In the genomic region with DNA sequence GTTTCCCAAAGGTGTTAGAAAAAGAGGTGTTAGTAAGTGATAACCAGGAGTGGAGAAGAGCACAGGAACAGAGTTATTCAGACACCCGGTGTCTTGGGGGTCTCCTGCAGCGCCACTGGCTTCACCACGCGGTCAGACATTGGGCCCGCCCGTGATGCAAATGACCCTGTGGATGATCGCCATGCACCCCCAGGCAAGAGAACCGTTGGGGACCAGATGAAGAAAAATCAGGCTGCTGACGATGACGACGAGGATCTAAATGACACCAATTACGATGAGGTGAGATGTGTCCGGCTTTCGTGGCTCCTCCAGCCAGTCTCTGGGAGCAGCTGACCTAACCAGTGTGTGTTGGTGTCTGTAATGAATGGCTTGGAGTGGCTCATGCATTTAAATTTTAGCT, we compare ENCODE assay signal across 16 cellular contexts. TPM values are rescaled to one million over a fixed set of nuclear protein-coding genes. Genes with fewer than 3 reads are reported as not detected.
DNase-seq lines count a peak whose midpoint lies in the region; ATAC-seq and TF ChIP-seq lines count a peak whose summit lies in the region.
"Had no signal": no experiment of that assay in that cellular context is flagged by ENCODE, and none has a peak within 500 bp of the region (broad histone marks: within the 10 kb centered on the region; RNA-seq: fewer than 3 reads in every experiment).

No MANE protein-coding gene starts in this region.

- no peak for DNase-seq in activated CD4-positive, alpha-beta T cell treated with anti-CD3 and anti-CD28 coated beads, Interleukin-2, amount 10 ng/mL, durations not matched to agents 7 days and 5 days
- no peak for DNase-seq in activated CD4-positive, alpha-beta T cell treated with anti-CD3 and anti-CD28 coated beads for 4 hours
- no peak for DNase-seq in HCT116 (ENCODE audit: low read depth, low spot score)
- no peak for DNase-seq in activated naive CD8-positive, alpha-beta T cell treated with anti-CD3 and anti-CD28 coated beads, Interleukin-2, amount 50 U/mL, for 24 hours
- no peak for DNase-seq in DMS53 (lab: John Stamatoyannopoulos, UW)
- no peak for DNase-seq in RKO (ENCODE audit: low spot score)
- DNase-seq: central memory CD4-positive, alpha-beta T cell; foreskin keratinocyte; HCEC 1CT; lower lobe of right lung; NCI-H1694; NCI-H526; Peyer's patch; stomach had no signal

- no peaks in the 10 kb centered on the region for H3K27me3 Mint-ChIP-seq in activated CD4-positive, alpha-beta T cell treated with anti-CD3 and anti-CD28 coated beads, Interleukin-2, amount 10 ng/mL, durations not matched to agents 7 days and 5 days
- no peaks in the 10 kb centered on the region for H3K27me3 Mint-ChIP-seq in activated naive CD8-positive, alpha-beta T cell treated with anti-CD3 and anti-CD28 coated beads, Interleukin-2, amount 50 U/mL, for 24 hours

- POLR2A ChIA-PET in activated CD4-positive, alpha-beta T cell treated with anti-CD3 and anti-CD28 coated beads, Interleukin-2, amount 10 ng/mL, durations not matched to agents 7 days and 5 days (lab: Charles Lee) = no interaction called here
- POLR2A ChIA-PET in HCT116 (lab: Charles Lee) = no interaction called here

- no peaks in the 10 kb centered on the region for H3K9me3 ChIP-seq in HCT116 (ENCODE audit: control insufficient read depth in 1 of 2, insufficient read depth in 1 of 2, low read depth in 1 of 2, low read length in 2 of 2)
- H3K9me3 ChIP-seq in neural cell (ENCODE audit: low read length) = no peaks in the 10 kb centered on the region
- H3K9me3 ChIP-seq: lower lobe of right lung, Peyer's patch, stomach had no signal

- no peak for TF ChIP-seq RAD21 in HCT116 (IDR thresholded peaks at IDR 0.05; ENCODE audit: low read depth)
- no peak for TF ChIP-seq RAD21 in neural cell (conservative IDR thresholded peaks at IDR 0.05)

- no peak overlapping the region for H3K9ac ChIP-seq in HCT116 (ENCODE audit: low read length)
- no peak overlapping the region for H3K9ac ChIP-seq in neural cell (ENCODE audit: low read length)

- no peak overlapping the region for H3K27ac Mint-ChIP-seq in activated CD4-positive, alpha-beta T cell treated with anti-CD3 and anti-CD28 coated beads, Interleukin-2, amount 10 ng/mL, durations not matched to agents 7 days and 5 days
- H3K27ac Mint-ChIP-seq in activated naive CD8-positive, alpha-beta T cell treated with anti-CD3 and anti-CD28 coated beads, Interleukin-2, amount 50 U/mL, for 24 hours = peak overlapping the region; percentile 67

- H3K4me3 Mint-ChIP-seq in activated CD4-positive, alpha-beta T cell treated with anti-CD3 and anti-CD28 coated beads, Interleukin-2, amount 10 ng/mL, durations not matched to agents 7 days and 5 days = peak overlapping the region; percentile 51
- peak overlapping the region; percentile 57 for H3K4me3 Mint-ChIP-seq in activated naive CD8-positive, alpha-beta T cell treated with anti-CD3 and anti-CD28 coated beads, Interleukin-2, amount 50 U/mL, for 24 hours

- H3K27me3 ChIP-seq in HCT116 (ENCODE audit: insufficient read depth, low read length) (no peaks in the 10 kb centered on the region), neural cell (ENCODE audit: insufficient read depth, low read depth, low read length) (no peaks in the 10 kb centered on the region)
- H3K27me3 ChIP-seq: foreskin keratinocyte, Peyer's patch had no signal

- no peaks in the 10 kb centered on the region for H4K20me1 ChIP-seq in HCT116 (ENCODE audit: insufficient read depth)
- no peaks in the 10 kb centered on the region for H4K20me1 ChIP-seq in neural cell (ENCODE audit: insufficient read depth)

- no peak for TF ChIP-seq POLR2A in HCT116 (IDR thresholded peaks at IDR 0.05; ENCODE audit: borderline replicate concordance, extremely low read depth, insufficient read depth, insufficient read length)

- intact Hi-C loops in HCT116 (cut with micrococcal nuclease) = no loop called here

- H3K9me3 Mint-ChIP-seq in activated CD4-positive, alpha-beta T cell treated with anti-CD3 and anti-CD28 coated beads, Interleukin-2, amount 10 ng/mL, durations not matched to agents 7 days and 5 days = no peaks in the 10 kb centered on the region
- H3K9me3 Mint-ChIP-seq in activated naive CD8-positive, alpha-beta T cell treated with anti-CD3 and anti-CD28 coated beads, Interleukin-2, amount 50 U/mL, for 24 hours = no peaks in the 10 kb centered on the region

- TF ChIP-seq EP300 in neural cell (conservative IDR thresholded peaks at IDR 0.05; ENCODE audit: poor library complexity, severe bottlenecking) = no peak

- H3K4me1 ChIP-seq in HCT116 (ENCODE audit: control insufficient read depth in 1 of 2, insufficient read depth in 2 of 2, low read length in 2 of 2) = peaks cover 22 to 37% of the 10 kb centered on the region in 2 experiments

- H2AFZ ChIP-seq in HCT116 (ENCODE audit: low read depth, low read length, poor library complexity, severe bottlenecking) (no peak overlapping the region), neural cell (ENCODE audit: low read depth, low read length) (no peak overlapping the region)

- H3F3A ChIP-seq in neural cell (ENCODE audit: insufficient read depth, low read length, poor library complexity, severe bottlenecking) = no peaks in the 10 kb centered on the region

- RAD21 ChIA-PET in HCT116 (lab: Charles Lee; ENCODE audit: low non-redundant PET in 1 of 2, low total read pairs in 2 of 2, uncharacterized antibody in 2 of 2, unreplicated experiment in 2 of 2) = no interaction called here

- H3K4me3 ChIP-seq in HCT116 (replicated peaks in 1 of 2; ENCODE audit: low read depth in 1 of 2, low read length in 2 of 2) (no peak overlapping the region), neural cell (ENCODE audit: low read length) (peak overlapping the region; percentile 96)
- H3K4me3 ChIP-seq: lower lobe of right lung, Peyer's patch had no signal

- H3K79me2 ChIP-seq in HCT116 (ENCODE audit: insufficient read depth, low read length) (peaks cover 45% of the 10 kb centered on the region), neural cell (replicated peaks; ENCODE audit: insufficient read depth, low read length) (peaks cover 19% of the 10 kb centered on the region)

- ATAC-seq in HCT116 (no peak), GM19351 (IDR thresholded peaks at IDR 0.05; ENCODE audit: unreplicated experiment) (no peak)
- no peak for ATAC-seq in activated naive CD8-positive, alpha-beta T cell treated with anti-CD3 and anti-CD28 coated beads, Interleukin-2, amount 50 U/mL, for 24 hours
- ATAC-seq: foreskin keratinocyte, lower lobe of right lung had no signal

- peaks cover 31% of the 10 kb centered on the region for H3K36me3 Mint-ChIP-seq in activated CD4-positive, alpha-beta T cell treated with anti-CD3 and anti-CD28 coated beads, Interleukin-2, amount 10 ng/mL, durations not matched to agents 7 days and 5 days (ENCODE audit: low read depth)
- H3K36me3 Mint-ChIP-seq in activated naive CD8-positive, alpha-beta T cell treated with anti-CD3 and anti-CD28 coated beads, Interleukin-2, amount 50 U/mL, for 24 hours (ENCODE audit: low read depth) = peaks cover 31% of the 10 kb centered on the region

- peaks cover 43% of the 10 kb centered on the region for H3K4me1 Mint-ChIP-seq in activated CD4-positive, alpha-beta T cell treated with anti-CD3 and anti-CD28 coated beads, Interleukin-2, amount 10 ng/mL, durations not matched to agents 7 days and 5 days
- peaks cover 36% of the 10 kb centered on the region for H3K4me1 Mint-ChIP-seq in activated naive CD8-positive, alpha-beta T cell treated with anti-CD3 and anti-CD28 coated beads, Interleukin-2, amount 50 U/mL, for 24 hours

- no peaks in the 10 kb centered on the region for H3K9me2 ChIP-seq in HCT116 (ENCODE audit: insufficient read depth)
- no peaks in the 10 kb centered on the region for H3K9me2 ChIP-seq in neural cell (ENCODE audit: insufficient read depth, low read length)

- CTCF ChIA-PET in activated CD4-positive, alpha-beta T cell treated with anti-CD3 and anti-CD28 coated beads, Interleukin-2, amount 10 ng/mL, durations not matched to agents 7 days and 5 days (lab: Charles Lee) = interaction anchor here (1.0 to 2.6 kb wide), 5 partner anchors 13 to 56 kb away, joined by 3 to 12 read pairs (median 5); no protein-coding TSS in a partner anchor
- CTCF ChIA-PET in HCT116 (lab: Charles Lee) = interaction anchor here (1.6 kb wide), 1 partner anchor 72 kb away, joined by 3 read pairs; no protein-coding TSS in a partner anchor

- BruUV-seq in HCT116 (replicated peaks; lab: Mats Ljungman, UMichigan) = TSS peak; percentile 55

- H3K27ac ChIP-seq in HCT116 (ENCODE audit: low read depth, low read length) (no peak overlapping the region), neural cell (ENCODE audit: low read length) (no peak overlapping the region)
- H3K27ac ChIP-seq: foreskin keratinocyte, lower lobe of right lung, Peyer's patch had no signal

- peaks cover 18 to 27% of the 10 kb centered on the region in 2 experiments; a peak in 3 of 4 replicates for H3K36me3 ChIP-seq in HCT116 (ENCODE audit: control insufficient read depth in 1 of 2, insufficient read depth in 2 of 2, low read length in 2 of 2)
- H3K36me3 ChIP-seq in neural cell (ENCODE audit: insufficient read depth, low read length) = no peaks in the 10 kb centered on the region

- H3K4me2 ChIP-seq in HCT116 (ENCODE audit: low read length) (no peak overlapping the region), neural cell (ENCODE audit: low read length) (no peak overlapping the region)

- no peak for TF ChIP-seq CTCF in HCT116 (IDR thresholded peaks at IDR 0.05 in 2 of 3, conservative IDR thresholded peaks at IDR 0.05 in 1 of 3; ENCODE audit: borderline replicate concordance in 1 of 3, insufficient read depth in 1 of 3, low read depth in 2 of 3, low read length in 2 of 3)
- no peak for TF ChIP-seq CTCF in neural cell (IDR thresholded peaks at IDR 0.05; ENCODE audit: poor library complexity, severe bottlenecking)

RNA-seq across cellular contexts. Expression of gene PRPF6, which starts 2.0 kb away (rescaled TPM):
- total RNA-seq in activated CD4-positive, alpha-beta T cell treated with anti-CD3 and anti-CD28 coated beads, Interleukin-2, amount 10 ng/mL, durations not matched to agents 7 days and 5 days = 10 to 100 TPM; 67.1 to 70.8 TPM
- 74.9 TPM for total RNA-seq in HCT116 (2021; ENCODE audit: unreplicated experiment)
- 70.4 and 75.7 TPM in 2 replicates for polyA plus RNA-seq in HCT116 (2012)
- polyA plus RNA-seq in neural cell = 91.9 and 94.4 TPM in 2 replicates
- polyA minus RNA-seq in neural cell = 131 and 133 TPM in 2 replicates

RNA-seq across cellular contexts. Expression of gene SAMD10, which starts 3.5 kb away (rescaled TPM):
- 10 to 100 TPM; 16.3 to 17.2 TPM for total RNA-seq in activated CD4-positive, alpha-beta T cell treated with anti-CD3 and anti-CD28 coated beads, Interleukin-2, amount 10 ng/mL, durations not matched to agents 7 days and 5 days
- 4.2 TPM for total RNA-seq in HCT116 (2021; ENCODE audit: unreplicated experiment)
- 3.1 and 3.9 TPM in 2 replicates for polyA plus RNA-seq in HCT116 (2012)
- polyA plus RNA-seq in neural cell = 23.3 and 28.7 TPM in 2 replicates
- 10.7 and 15.9 TPM in 2 replicates for polyA minus RNA-seq in neural cell

RNA-seq across cellular contexts. Expression of gene ZNF512B, which starts 13.2 kb away (rescaled TPM):
- total RNA-seq in activated CD4-positive, alpha-beta T cell treated with anti-CD3 and anti-CD28 coated beads, Interleukin-2, amount 10 ng/mL, durations not matched to agents 7 days and 5 days = 10 to 100 TPM; 19.3 to 21.4 TPM
- 10.3 TPM for total RNA-seq in HCT116 (2021; ENCODE audit: unreplicated experiment)
- polyA plus RNA-seq in HCT116 (2012) = 5.6 and 6.2 TPM in 2 replicates
- 21.6 and 25.7 TPM in 2 replicates for polyA plus RNA-seq in neural cell
- 25.4 and 29.0 TPM in 2 replicates for polyA minus RNA-seq in neural cell

RNA-seq across cellular contexts. Expression of gene UCKL1, which starts 26.7 kb away (rescaled TPM):
- total RNA-seq in activated CD4-positive, alpha-beta T cell treated with anti-CD3 and anti-CD28 coated beads, Interleukin-2, amount 10 ng/mL, durations not matched to agents 7 days and 5 days = 10 to 100 TPM; 37.8 to 41.0 TPM
- 54.2 TPM for total RNA-seq in HCT116 (2021; ENCODE audit: unreplicated experiment)
- 67.3 and 79.7 TPM in 2 replicates for polyA plus RNA-seq in HCT116 (2012)
- polyA plus RNA-seq in neural cell = 58.9 and 66.8 TPM in 2 replicates
- 20.3 and 26.5 TPM in 2 replicates for polyA minus RNA-seq in neural cell

RNA-seq across cellular contexts. Expression of gene C20orf204, which starts 53.0 kb away (rescaled TPM):
- 1 to 10 TPM; 3.5 to 4.8 TPM for total RNA-seq in activated CD4-positive, alpha-beta T cell treated with anti-CD3 and anti-CD28 coated beads, Interleukin-2, amount 10 ng/mL, durations not matched to agents 7 days and 5 days
- total RNA-seq in HCT116 (2021; ENCODE audit: unreplicated experiment) = 2.5 TPM
- 0.47 and 0.61 TPM in 2 replicates for polyA plus RNA-seq in HCT116 (2012)
- polyA plus RNA-seq in neural cell = 6.0 and 6.4 TPM in 2 replicates
- polyA minus RNA-seq in neural cell = 2.9 and 3.9 TPM in 2 replicates
